Comparison of ENCODE assay signal across 1 cellular context in genomic region chr17:64506201-64506575, GRCh38.
A peak's percentile ranks its signal among the peaks of the same experiment; 100 is the strongest.
TF ChIP-seq lines count a peak whose summit lies in the region.

Gene DDX5, minus strand, starts transcription at chr17:64506289. Its CDS starts 170 bp downstream, at chr17:64506119.

TF ChIP-seq in HCT116, 20 proteins besides CTCF, POLR2A, EP300 and RAD21 (continued from another document):
- TF ChIP-seq EZH2phosphoT487 (IDR thresholded peaks at IDR 0.05; ENCODE audit: borderline replicate concordance) = no peak
- no peak for TF ChIP-seq SRF (IDR thresholded peaks at IDR 0.05; ENCODE audit: low read depth)
- TF ChIP-seq CBX3 (IDR thresholded peaks at IDR 0.05; ENCODE audit: low read depth) = no peak
- peak; percentile 87 for TF ChIP-seq TCF7L2 (IDR thresholded peaks at IDR 0.05; ENCODE audit: borderline replicate concordance, extremely low read depth, insufficient read depth, insufficient read length)
- peak; percentile 44 for TF ChIP-seq JUND (IDR thresholded peaks at IDR 0.05)
- no peak for TF ChIP-seq EZH2 (IDR thresholded peaks at IDR 0.05)
- no peak for TF ChIP-seq ZNF274 (IDR thresholded peaks at IDR 0.05; ENCODE audit: low read depth, low read length)
- peak; percentile 99 for TF ChIP-seq EGR1 (IDR thresholded peaks at IDR 0.05; ENCODE audit: low read depth)
- peak; percentile 100 for TF ChIP-seq POLR2AphosphoS5 (IDR thresholded peaks at IDR 0.05; ENCODE audit: low read depth, low read length)
- TF ChIP-seq ELF1 (IDR thresholded peaks at IDR 0.05; ENCODE audit: borderline replicate concordance, low read depth) = no peak
- TF ChIP-seq YY1 (IDR thresholded peaks at IDR 0.05; ENCODE audit: extremely low read depth, insufficient replicate concordance, low read depth, low read length) = peak; percentile 71
- TF ChIP-seq REST (IDR thresholded peaks at IDR 0.05; ENCODE audit: low read depth) = no peak
- TF ChIP-seq SIN3A (IDR thresholded peaks at IDR 0.05; ENCODE audit: low read depth) = peak; percentile 99
